In the genomic region with DNA sequence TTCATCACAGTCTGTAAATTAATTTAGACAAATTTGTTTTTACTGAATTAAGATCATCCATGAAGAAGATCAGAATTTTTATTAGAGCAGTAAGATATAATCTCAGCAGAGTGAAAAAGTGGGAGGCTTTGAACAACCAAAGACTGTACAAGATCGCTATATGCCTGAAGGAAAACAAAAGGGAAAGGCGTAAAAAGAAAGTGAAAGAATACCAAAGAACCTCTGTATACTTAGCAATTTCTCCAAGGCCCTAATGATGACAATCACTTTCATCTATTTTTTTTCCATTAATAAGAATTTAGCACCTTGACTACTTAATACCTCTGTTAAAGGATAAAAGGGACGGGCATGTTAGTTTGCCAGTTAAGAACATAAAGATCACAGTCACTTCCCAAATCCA, we compare ENCODE assay signal across 2 cellular contexts.
TF ChIP-seq lines count a peak whose summit lies in the region.

No MANE protein-coding gene starts in this region.

TF ChIP-seq in liver, 16 proteins besides CTCF, POLR2A, EP300 and RAD21:
- peak; percentile 30 for TF ChIP-seq YY1 (IDR thresholded peaks at IDR 0.05)
- no peak for TF ChIP-seq TAF1 (conservative IDR thresholded peaks at IDR 0.05)

TF ChIP-seq in HepG2, 621 proteins besides CTCF, POLR2A, EP300 and RAD21:
- TF ChIP-seq ZNF7 (CRISPR knock-in tag; IDR thresholded peaks at IDR 0.05) (no peak), ZKSCAN1 (IDR thresholded peaks at IDR 0.05; ENCODE audit: low read length) (no peak), ZNF136 (CRISPR knock-in tag; IDR thresholded peaks at IDR 0.05; ENCODE audit: low read depth) (no peak), SPEN (CRISPR knock-in tag; IDR thresholded peaks at IDR 0.05; ENCODE audit: low read depth) (no peak), ZFY (CRISPR knock-in tag; IDR thresholded peaks at IDR 0.05) (no peak), U2AF1 (optimal IDR thresholded peaks at IDR 0.05; ENCODE audit: low read depth, low read length) (no peak), ELF4 (CRISPR knock-in tag; IDR thresholded peaks at IDR 0.05; ENCODE audit: borderline replicate concordance) (no peak), ZNF567 (CRISPR knock-in tag; IDR thresholded peaks at IDR 0.05; ENCODE audit: borderline replicate concordance) (no peak), ELF1 (CRISPR knock-in tag; IDR thresholded peaks at IDR 0.05) (no peak)
- TF ChIP-seq, protein P1, sequence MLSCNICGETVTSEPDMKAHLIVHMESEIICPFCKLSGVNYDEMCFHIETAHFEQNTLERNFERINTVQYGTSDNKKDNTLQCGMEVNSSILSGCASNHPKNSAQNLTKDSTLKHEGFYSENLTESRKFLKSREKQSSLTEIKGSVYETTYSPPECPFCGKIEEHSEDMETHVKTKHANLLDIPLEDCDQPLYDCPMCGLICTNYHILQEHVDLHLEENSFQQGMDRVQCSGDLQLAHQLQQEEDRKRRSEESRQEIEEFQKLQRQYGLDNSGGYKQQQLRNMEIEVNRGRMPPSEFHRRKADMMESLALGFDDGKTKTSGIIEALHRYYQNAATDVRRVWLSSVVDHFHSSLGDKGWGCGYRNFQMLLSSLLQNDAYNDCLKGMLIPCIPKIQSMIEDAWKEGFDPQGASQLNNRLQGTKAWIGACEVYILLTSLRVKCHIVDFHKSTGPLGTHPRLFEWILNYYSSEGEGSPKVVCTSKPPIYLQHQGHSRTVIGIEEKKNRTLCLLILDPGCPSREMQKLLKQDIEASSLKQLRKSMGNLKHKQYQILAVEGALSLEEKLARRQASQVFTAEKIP (CRISPR knock-in tag; IDR thresholded peaks at IDR 0.05; ENCODE audit: borderline replicate concordance), result no peak
- TF ChIP-seq, protein P2, sequence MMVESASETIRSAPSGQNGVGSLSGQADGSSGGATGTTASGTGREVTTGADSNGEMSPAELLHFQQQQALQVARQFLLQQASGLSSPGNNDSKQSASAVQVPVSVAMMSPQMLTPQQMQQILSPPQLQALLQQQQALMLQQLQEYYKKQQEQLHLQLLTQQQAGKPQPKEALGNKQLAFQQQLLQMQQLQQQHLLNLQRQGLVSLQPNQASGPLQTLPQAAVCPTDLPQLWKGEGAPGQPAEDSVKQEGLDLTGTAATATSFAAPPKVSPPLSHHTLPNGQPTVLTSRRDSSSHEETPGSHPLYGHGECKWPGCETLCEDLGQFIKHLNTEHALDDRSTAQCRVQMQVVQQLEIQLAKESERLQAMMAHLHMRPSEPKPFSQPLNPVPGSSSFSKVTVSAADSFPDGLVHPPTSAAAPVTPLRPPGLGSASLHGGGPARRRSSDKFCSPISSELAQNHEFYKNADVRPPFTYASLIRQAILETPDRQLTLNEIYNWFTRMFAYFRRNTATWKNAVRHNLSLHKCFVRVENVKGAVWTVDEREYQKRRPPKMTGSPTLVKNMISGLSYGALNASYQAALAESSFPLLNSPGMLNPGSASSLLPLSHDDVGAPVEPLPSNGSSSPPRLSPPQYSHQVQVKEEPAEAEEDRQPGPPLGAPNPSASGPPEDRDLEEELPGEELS (CRISPR knock-in tag; IDR thresholded peaks at IDR 0.05), result no peak
- TF ChIP-seq, protein P3, sequence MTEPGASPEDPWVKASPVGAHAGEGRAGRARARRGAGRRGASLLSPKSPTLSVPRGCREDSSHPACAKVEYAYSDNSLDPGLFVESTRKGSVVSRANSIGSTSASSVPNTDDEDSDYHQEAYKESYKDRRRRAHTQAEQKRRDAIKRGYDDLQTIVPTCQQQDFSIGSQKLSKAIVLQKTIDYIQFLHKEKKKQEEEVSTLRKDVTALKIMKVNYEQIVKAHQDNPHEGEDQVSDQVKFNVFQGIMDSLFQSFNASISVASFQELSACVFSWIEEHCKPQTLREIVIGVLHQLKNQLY (CRISPR knock-in tag; IDR thresholded peaks at IDR 0.05), result no peak
